Comparison of ENCODE assay signal across 16 cellular contexts in genomic region chr2:134141598-134142340, GRCh38.
A peak's percentile ranks its signal among the peaks of the same experiment; 100 is the strongest.
DNase-seq lines count a peak whose midpoint lies in the region; ATAC-seq and TF ChIP-seq lines count a peak whose summit lies in the region.
"Had no signal": no experiment of that assay in that cellular context is flagged by ENCODE, and none has a peak within 500 bp of the region (broad histone marks: within the 10 kb centered on the region; RNA-seq: fewer than 3 reads in every experiment).

No MANE protein-coding gene starts in this region.

- H3K36me3 ChIP-seq in BLaER1 treated with 17β-estradiol and CSF1 and Interleukin-3, amounts not matched to agents 10 nM and 100 nM = peaks cover 16 to 80% (median 40%) of the 10 kb centered on the region in 11 experiments; a peak in 20 of 22 replicates
- H3K36me3 ChIP-seq in GM23338 (ENCODE audit: insufficient read depth) (no peaks in the 10 kb centered on the region), left lung (no peaks in the 10 kb centered on the region), osteoblast (ENCODE audit: insufficient read depth, low read length) (no peaks in the 10 kb centered on the region)
- H3K36me3 ChIP-seq: BE2C had no signal

- H3K27ac ChIP-seq in BLaER1 treated with 17β-estradiol and CSF1 and Interleukin-3, amounts not matched to agents 10 nM and 100 nM = no peak overlapping the region
- H3K27ac ChIP-seq in GM23338 (ENCODE audit: low read depth) (no peak overlapping the region), left lung (no peak overlapping the region), osteoblast (ENCODE audit: low read depth, low read length) (no peak overlapping the region)
- H3K27ac ChIP-seq: testis had no signal

- no peaks in the 10 kb centered on the region; the same call in 2 of the 3 replicates for H3K36me3 Mint-ChIP-seq in GM23338 (ENCODE audit: low read depth)
- peaks cover 8% of the 10 kb centered on the region for H3K36me3 Mint-ChIP-seq in activated naive CD8-positive, alpha-beta T cell treated with anti-CD3 and anti-CD28 coated beads, Interleukin-2, amount 50 U/mL, for 24 hours (ENCODE audit: low read depth)

- no peaks in the 10 kb centered on the region for H3K9me2 ChIP-seq in GM23338 (ENCODE audit: insufficient read depth)

- H3K4me3 Mint-ChIP-seq in GM23338 = peak overlapping the region; percentile 0; the same call in 1 of the 3 replicates
- no peak overlapping the region for H3K4me3 Mint-ChIP-seq in activated naive CD8-positive, alpha-beta T cell treated with anti-CD3 and anti-CD28 coated beads, Interleukin-2, amount 50 U/mL, for 24 hours
- H3K4me3 Mint-ChIP-seq: activated CD4-positive, alpha-beta T cell treated with anti-CD3 and anti-CD28 coated beads, Interleukin-2, amount 10 ng/mL, durations not matched to agents 24 days and 14 days; mesothelial cell of epicardium had no signal

- ATAC-seq in GM23338 (peak; percentile 82), left lung (peak; percentile 8), HG03442 (IDR thresholded peaks at IDR 0.05; ENCODE audit: unreplicated experiment) (no peak)
- peak; percentile 38 for ATAC-seq in activated naive CD8-positive, alpha-beta T cell treated with anti-CD3 and anti-CD28 coated beads, Interleukin-2, amount 50 U/mL, for 24 hours

- H3K79me2 ChIP-seq in GM23338 (replicated peaks; ENCODE audit: insufficient read depth) (peaks cover 78% of the 10 kb centered on the region), osteoblast (ENCODE audit: insufficient read depth, low read length) (peaks cover 42% of the 10 kb centered on the region)

- intact Hi-C loops in left lung (cut with DNase I) = no loop called here

- peaks cover 44 to 79% (median 67%) of the 10 kb centered on the region in 10 experiments for H3K4me1 ChIP-seq in BLaER1 treated with 17β-estradiol and CSF1 and Interleukin-3, amounts not matched to agents 10 nM and 100 nM
- peaks cover 46% of the 10 kb centered on the region for H3K4me1 ChIP-seq in GM23338 (ENCODE audit: insufficient read depth)
- peaks cover 25 to 54% of the 10 kb centered on the region in 2 donors for H3K4me1 ChIP-seq in left lung
- H3K4me1 ChIP-seq in osteoblast (ENCODE audit: insufficient read depth, low read length) = peaks cover 29% of the 10 kb centered on the region
- H3K4me1 ChIP-seq: BE2C had no signal

- peaks cover 41 to 98% (median 96%) of the 10 kb centered on the region in 11 experiments for H4K20me1 ChIP-seq in BLaER1 treated with 17β-estradiol and CSF1 and Interleukin-3, amounts not matched to agents 10 nM and 100 nM
- H4K20me1 ChIP-seq in GM23338 (replicated peaks; ENCODE audit: insufficient read depth) = peaks cover 5% of the 10 kb centered on the region; the same call in 1 of the 2 replicates
- H4K20me1 ChIP-seq in osteoblast (ENCODE audit: insufficient read depth, low read length) = no peaks in the 10 kb centered on the region

- peak overlapping the region in 6 of 11 experiments; percentile 6 to 34 (median 12); a peak in 6 of 22 replicates for H3K4me2 ChIP-seq in BLaER1 treated with 17β-estradiol and CSF1 and Interleukin-3, amounts not matched to agents 10 nM and 100 nM
- no peak overlapping the region for H3K4me2 ChIP-seq in GM23338
- H3K4me2 ChIP-seq in osteoblast (ENCODE audit: insufficient read depth, low read length) = no peak overlapping the region

- H3K27me3 ChIP-seq in BLaER1 treated with 17β-estradiol and CSF1 and Interleukin-3, amounts not matched to agents 10 nM and 100 nM = no peaks in the 10 kb centered on the region
- H3K27me3 ChIP-seq in GM23338 (ENCODE audit: insufficient read depth) (no peaks in the 10 kb centered on the region), left lung (no peaks in the 10 kb centered on the region), osteoblast (ENCODE audit: insufficient read depth, low read length) (no peaks in the 10 kb centered on the region)
- H3K27me3 ChIP-seq: BE2C, dorsolateral prefrontal cortex, testis had no signal

- H3K9ac ChIP-seq in BLaER1 treated with 17β-estradiol and CSF1 and Interleukin-3, amounts not matched to agents 10 nM and 100 nM = no peak overlapping the region

- H3K27ac Mint-ChIP-seq in GM23338 = peak overlapping the region; percentile 88
- no peak overlapping the region for H3K27ac Mint-ChIP-seq in activated naive CD8-positive, alpha-beta T cell treated with anti-CD3 and anti-CD28 coated beads, Interleukin-2, amount 50 U/mL, for 24 hours
- H3K27ac Mint-ChIP-seq: activated T-helper 2 cell treated with anti-CD3 and anti-CD28 coated beads, Interferon-gamma antibody, Interleukin-2, Interleukin-4, amounts not matched to agents 10 μg/mL and 5 μg/mL and 100 μg/mL, durations not matched to agents 14 hours and 24 hours and 36 hours; mesothelial cell of epicardium had no signal

- no peak overlapping the region for H2AFZ ChIP-seq in GM23338
- H2AFZ ChIP-seq in osteoblast (ENCODE audit: low read length) = no peak overlapping the region

- no peaks in the 10 kb centered on the region for H3K9me3 ChIP-seq in BLaER1 treated with 17β-estradiol and CSF1 and Interleukin-3, amounts not matched to agents 10 nM and 100 nM (replicated peaks in 1 of 11)
- H3K9me3 ChIP-seq in left lung (no peaks in the 10 kb centered on the region), osteoblast (ENCODE audit: low read depth, low read length) (no peaks in the 10 kb centered on the region)
- H3K9me3 ChIP-seq: BE2C, testis had no signal

- peaks cover 16% of the 10 kb centered on the region for H3K27me3 Mint-ChIP-seq in GM23338 (ENCODE audit: insufficient read depth, low read depth, poor library complexity)
- no peaks in the 10 kb centered on the region for H3K27me3 Mint-ChIP-seq in activated naive CD8-positive, alpha-beta T cell treated with anti-CD3 and anti-CD28 coated beads, Interleukin-2, amount 50 U/mL, for 24 hours
- H3K27me3 Mint-ChIP-seq: activated CD4-positive, alpha-beta T cell treated with anti-CD3 and anti-CD28 coated beads, Interleukin-2, amount 10 ng/mL, durations not matched to agents 24 days and 14 days had no signal

- no peak for TF ChIP-seq CTCF in GM23338 (conservative IDR thresholded peaks at IDR 0.05; ENCODE audit: low read depth in 2 of 2)
- no peak for TF ChIP-seq CTCF in left lung (IDR thresholded peaks at IDR 0.05)
- no peak for TF ChIP-seq CTCF in osteoblast (IDR thresholded peaks at IDR 0.05; ENCODE audit: extremely low read depth, low read depth, low read length)

- H3K4me1 Mint-ChIP-seq in GM23338 = peaks cover 81% of the 10 kb centered on the region
- H3K4me1 Mint-ChIP-seq in activated naive CD8-positive, alpha-beta T cell treated with anti-CD3 and anti-CD28 coated beads, Interleukin-2, amount 50 U/mL, for 24 hours = peaks cover 81% of the 10 kb centered on the region

- H3K4me3 ChIP-seq in BLaER1 treated with 17β-estradiol and CSF1 and Interleukin-3, amounts not matched to agents 10 nM and 100 nM = no peak overlapping the region
- H3K4me3 ChIP-seq in GM23338 (no peak overlapping the region), left lung (no peak overlapping the region), osteoblast (ENCODE audit: insufficient read depth, low read length) (no peak overlapping the region)
- H3K4me3 ChIP-seq: dorsolateral prefrontal cortex, testis had no signal

- DNase-seq in GM23338 (ENCODE audit: low spot score) = peak; percentile 72
- DNase-seq in activated naive CD8-positive, alpha-beta T cell treated with anti-CD3 and anti-CD28 coated beads, Interleukin-2, amount 50 U/mL, for 24 hours = no peak
- no peak for DNase-seq in left lung
- DNase-seq in activated CD4-positive, alpha-beta T cell treated with anti-CD3 and anti-CD28 coated beads for 4 hours = no peak
- DNase-seq in NCI-H510A treated with DMSO at 0.1 percent for 48 hours (lab: John Stamatoyannopoulos, UW) = no peak
- DNase-seq in osteoblast (ENCODE audit: insufficient read length, low spot score, missing footprints) = no peak
- DNase-seq: activated CD4-positive, alpha-beta T cell treated with anti-CD3 and anti-CD28 coated beads, Interleukin-2, amount 10 ng/mL, durations not matched to agents 24 days and 14 days; BE2C; dorsolateral prefrontal cortex; NCI-H187 treated with DMSO at 0.1 percent for 48 hours; NCI-H748 treated with DMSO at 0.1 percent for 48 hours; testis had no signal

- no peaks in the 10 kb centered on the region for H3F3A ChIP-seq in GM23338 (replicated peaks; ENCODE audit: low read depth)

- H3K9me3 Mint-ChIP-seq in GM23338 = no peaks in the 10 kb centered on the region; the same call in 2 of the 3 replicates
- H3K9me3 Mint-ChIP-seq in activated naive CD8-positive, alpha-beta T cell treated with anti-CD3 and anti-CD28 coated beads, Interleukin-2, amount 50 U/mL, for 24 hours = no peaks in the 10 kb centered on the region
- H3K9me3 Mint-ChIP-seq: activated CD4-positive, alpha-beta T cell treated with anti-CD3 and anti-CD28 coated beads, Interleukin-2, amount 10 ng/mL, durations not matched to agents 24 days and 14 days; activated T-helper 2 cell treated with anti-CD3 and anti-CD28 coated beads, Interferon-gamma antibody, Interleukin-2, Interleukin-4, amounts not matched to agents 10 μg/mL and 5 μg/mL and 100 μg/mL, durations not matched to agents 14 hours and 24 hours and 36 hours; mesothelial cell of epicardium had no signal

TF ChIP-seq in GM23338, 12 proteins besides CTCF, POLR2A, EP300 and RAD21 (continues in another document):
- no peak for TF ChIP-seq JUNB (IDR thresholded peaks at IDR 0.05; ENCODE audit: unreplicated experiment)

Comparison
In these comparisons a context has a peak if more than half of its experiments do, and no peak if none do; other contexts are left out.
1. H3K4me2 ChIP-seq: peak in BLaER1 treated with 17β-estradiol and CSF1 and Interleukin-3, amounts not matched to agents 10 nM and 100 nM (6 of 11); none in GM23338 (single experiment) and osteoblast (single experiment).